Comparison of ENCODE assay signal across 29 cellular contexts in the genomic region with DNA sequence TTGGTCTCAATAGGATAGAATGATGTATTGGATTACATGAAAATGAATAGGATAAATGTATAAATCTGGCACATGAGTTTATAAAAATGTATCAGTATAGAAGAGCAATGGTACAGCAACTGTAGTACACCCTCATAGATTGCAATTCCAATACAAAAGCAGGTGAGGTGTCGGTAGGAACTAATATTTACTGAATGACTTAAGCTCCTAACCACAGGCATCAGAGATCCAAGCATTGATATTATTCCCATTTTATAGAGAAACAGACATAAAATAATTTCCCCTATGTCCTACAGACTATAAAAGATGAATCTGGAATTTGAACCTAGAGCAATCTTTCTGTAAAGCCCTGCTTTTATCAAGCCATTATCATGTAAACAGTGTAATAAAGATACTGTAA.
"Had no signal": no experiment of that assay in that cellular context is flagged by ENCODE, and none has a peak within 500 bp of the region (broad histone marks: within the 10 kb centered on the region; RNA-seq: fewer than 3 reads in every experiment).

No MANE protein-coding gene starts in this region.

- DNase-seq: stimulated activated CD4-positive, alpha-beta T cell treated with anti-CD3 and anti-CD28 coated beads, Interleukin-2, amount 100 ng/mL, for 48 hours; stimulated activated CD4-positive, alpha-beta T cell treated with anti-CD3 and anti-CD28 coated beads, Interleukin-4, amount 100 ng/mL, for 1 hour; stimulated activated CD4-positive, alpha-beta T cell treated with anti-CD3 and anti-CD28 coated beads, Interleukin-4, amount 100 ng/mL, for 24 hours; stimulated activated CD4-positive, alpha-beta T cell treated with anti-CD3 and anti-CD28 coated beads, Interleukin-4, amount 100 ng/mL, for 4 hours; stimulated activated CD8-positive, alpha-beta memory T cell treated with anti-CD3 and anti-CD28 coated beads, Interleukin-4, amount 100 ng/mL, for 48 hours; stimulated activated naive B cell treated with anti-CD40 and anti-IgM and Interleukin-4, amounts not matched to agents 10 μg/mL and 1 μg/mL and 100 μg/mL, for 72 hours; stimulated activated naive CD4-positive, alpha-beta T cell; stimulated activated naive CD4-positive, alpha-beta T cell treated with Interleukin-2 at 50 U/mL for 16 hours; stimulated activated naive CD8-positive, alpha-beta T cell treated with anti-CD3 and anti-CD28 coated beads, Interleukin-15, amount 100 ng/mL, for 72 hours; stimulated activated naive CD8-positive, alpha-beta T cell treated with anti-CD3 and anti-CD28 coated beads, Interleukin-15, Interleukin-2, amounts not matched to agents 100 U/mL and 50 U/mL, for 24 hours; stomach; substantia nigra; testis; thyroid gland; tibial artery; transverse colon; trophoblast cell; upper lobe of left lung; upper lobe of right lung; uterus had no signal

- H3K27ac ChIP-seq: stomach, suprapubic skin, testis, thoracic aorta, thyroid gland, tibial artery, tibial nerve, transverse colon, upper lobe of left lung, upper lobe of right lung, uterus, vagina had no signal

- FAIRE-seq: urothelium cell line had no signal

- H3K36me3 Mint-ChIP-seq: stimulated activated effector memory CD8-positive, alpha-beta T cell treated with anti-CD3 and anti-CD28 coated beads, Interleukin-12 subunit alpha, Interleukin-12 subunit beta, amount 100 ng/mL, for 72 hours; stimulated activated memory B cell treated with anti-CD40 and anti-IgM and Interleukin-4, amounts not matched to agents 10 μg/mL and 1 μg/mL and 100 μg/mL, for 72 hours; stimulated activated naive B cell treated with anti-CD40 and anti-IgM and Interleukin-4, amounts not matched to agents 10 μg/mL and 1 μg/mL and 100 μg/mL, for 72 hours; type B pancreatic cell had no signal

- H3K36me3 ChIP-seq: stomach, suprapubic skin, thoracic aorta, thyroid gland, tibial artery, tibial nerve, transverse colon, upper lobe of left lung, upper lobe of right lung, uterus, vagina had no signal

- H3K4me3 ChIP-seq: stomach, suprapubic skin, testis, thoracic aorta, thyroid gland, tibial artery, tibial nerve, transverse colon, upper lobe of left lung, upper lobe of right lung, uterus, vagina had no signal

- H3K9me3 Mint-ChIP-seq: stimulated activated effector memory CD8-positive, alpha-beta T cell treated with anti-CD3 and anti-CD28 coated beads, Interleukin-12 subunit alpha, Interleukin-12 subunit beta, amount 100 ng/mL, for 72 hours; stimulated activated memory B cell treated with anti-CD40 and anti-IgM and Interleukin-4, amounts not matched to agents 10 μg/mL and 1 μg/mL and 100 μg/mL, for 72 hours; stimulated activated naive CD8-positive, alpha-beta T cell treated with anti-CD3 and anti-CD28 coated beads, Interleukin-15, amount 100 ng/mL, for 72 hours; stimulated activated naive CD8-positive, alpha-beta T cell treated with anti-CD3 and anti-CD28 coated beads, Interleukin-15, Interleukin-2, amounts not matched to agents 100 ng/mL and 50 ng/mL, for 24 hours; type B pancreatic cell had no signal

- H3K27me3 Mint-ChIP-seq: stimulated activated naive CD8-positive, alpha-beta T cell treated with anti-CD3 and anti-CD28 coated beads, Interleukin-15, amount 100 ng/mL, for 72 hours; type B pancreatic cell had no signal

- H3K4me1 Mint-ChIP-seq: stimulated activated effector memory CD8-positive, alpha-beta T cell treated with anti-CD3 and anti-CD28 coated beads, Interleukin-12 subunit alpha, Interleukin-12 subunit beta, amount 100 ng/mL, for 72 hours; stimulated activated memory B cell treated with anti-CD40 and anti-IgM and Interleukin-4, amounts not matched to agents 10 μg/mL and 1 μg/mL and 100 μg/mL, for 72 hours; stimulated activated naive B cell treated with anti-CD40 and anti-IgM and Interleukin-4, amounts not matched to agents 10 μg/mL and 1 μg/mL and 100 μg/mL, for 72 hours; stimulated activated naive CD8-positive, alpha-beta T cell treated with anti-CD3 and anti-CD28 coated beads, Interleukin-15, amount 100 ng/mL, for 72 hours had no signal

- H3K27ac Mint-ChIP-seq: stimulated activated effector memory CD8-positive, alpha-beta T cell treated with anti-CD3 and anti-CD28 coated beads, Interleukin-12 subunit alpha, Interleukin-12 subunit beta, amount 100 ng/mL, for 72 hours; stimulated activated memory B cell treated with anti-CD40 and anti-IgM and Interleukin-4, amounts not matched to agents 10 μg/mL and 1 μg/mL and 100 μg/mL, for 72 hours; stimulated activated naive B cell treated with anti-CD40 and anti-IgM and Interleukin-4, amounts not matched to agents 10 μg/mL and 1 μg/mL and 100 μg/mL, for 72 hours; stimulated activated naive CD8-positive, alpha-beta T cell treated with anti-CD3 and anti-CD28 coated beads, Interleukin-15, amount 100 ng/mL, for 72 hours; stimulated activated naive CD8-positive, alpha-beta T cell treated with anti-CD3 and anti-CD28 coated beads, Interleukin-15, Interleukin-2, amounts not matched to agents 100 ng/mL and 50 ng/mL, for 24 hours; type B pancreatic cell had no signal

- ATAC-seq: stimulated activated effector memory CD8-positive, alpha-beta T cell treated with anti-CD3 and anti-CD28 coated beads, Interleukin-12 subunit alpha, Interleukin-12 subunit beta, amount 100 ng/mL, for 72 hours; stimulated activated memory B cell treated with anti-CD40 and anti-IgM and Interleukin-4, amounts not matched to agents 10 μg/mL and 1 μg/mL and 100 μg/mL, for 72 hours; stimulated activated naive B cell treated with anti-CD40 and anti-IgM and Interleukin-4, amounts not matched to agents 10 μg/mL and 1 μg/mL and 100 μg/mL, for 72 hours; stimulated activated naive CD8-positive, alpha-beta T cell treated with anti-CD3 and anti-CD28 coated beads, Interleukin-15, amount 100 ng/mL, for 72 hours; stimulated activated naive CD8-positive, alpha-beta T cell treated with anti-CD3 and anti-CD28 coated beads, Interleukin-15, Interleukin-2, amounts not matched to agents 100 U/mL and 50 U/mL, for 24 hours; upper lobe of right lung had no signal

- H3K27me3 ChIP-seq: stomach, suprapubic skin, testis, thyroid gland, tibial artery, tibial nerve, transverse colon, upper lobe of left lung, upper lobe of right lung, uterus, vagina had no signal

- H3K4me1 ChIP-seq: stomach, suprapubic skin, testis, thyroid gland, tibial artery, tibial nerve, transverse colon, upper lobe of left lung, upper lobe of right lung, uterus, vagina had no signal

- H3K4me3 Mint-ChIP-seq: stimulated activated effector memory CD8-positive, alpha-beta T cell treated with anti-CD3 and anti-CD28 coated beads, Interleukin-12 subunit alpha, Interleukin-12 subunit beta, amount 100 ng/mL, for 72 hours; stimulated activated memory B cell treated with anti-CD40 and anti-IgM and Interleukin-4, amounts not matched to agents 10 μg/mL and 1 μg/mL and 100 μg/mL, for 72 hours; stimulated activated naive B cell treated with anti-CD40 and anti-IgM and Interleukin-4, amounts not matched to agents 10 μg/mL and 1 μg/mL and 100 μg/mL, for 72 hours; stimulated activated naive CD8-positive, alpha-beta T cell treated with anti-CD3 and anti-CD28 coated beads, Interleukin-15, amount 100 ng/mL, for 72 hours; stimulated activated naive CD8-positive, alpha-beta T cell treated with anti-CD3 and anti-CD28 coated beads, Interleukin-15, Interleukin-2, amounts not matched to agents 100 ng/mL and 50 ng/mL, for 24 hours; type B pancreatic cell had no signal

- H3K9me3 ChIP-seq: stomach, suprapubic skin, testis, thoracic aorta, thyroid gland, tibial artery, tibial nerve, transverse colon, upper lobe of left lung, upper lobe of right lung, uterus, vagina had no signal
